In the genomic region with DNA sequence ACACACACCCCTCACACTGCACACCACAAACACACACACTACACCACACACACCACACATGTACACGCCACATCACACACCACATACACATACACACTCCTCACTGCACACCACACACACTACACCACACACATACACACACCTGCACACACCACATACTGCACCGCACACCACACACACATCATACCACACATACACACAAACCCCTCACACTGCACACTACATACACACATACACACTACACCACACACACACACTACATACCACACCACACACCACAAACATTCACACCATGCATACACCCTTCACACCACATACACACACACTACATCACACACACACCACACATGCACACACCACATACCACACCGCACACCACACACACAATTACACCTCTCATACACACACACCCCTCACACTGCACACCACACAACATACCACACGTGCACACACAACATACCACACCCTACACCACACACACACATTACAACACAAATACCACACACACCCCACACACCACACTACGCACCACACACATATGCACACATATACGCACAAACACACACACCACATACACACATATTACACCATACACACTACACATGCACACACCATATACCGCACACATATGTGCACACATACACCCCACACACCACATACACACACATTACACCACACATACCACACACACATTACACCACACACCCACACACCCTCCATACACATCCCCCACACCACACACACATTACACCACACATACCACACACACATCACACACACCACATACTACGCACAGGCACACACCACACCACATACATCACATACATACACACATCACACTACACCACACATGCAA, we compare ENCODE assay signal across 1 cellular context.
TF ChIP-seq lines count a peak whose summit lies in the region.

No MANE protein-coding gene starts in this region.

TF ChIP-seq in HepG2, 621 proteins besides CTCF, POLR2A, EP300 and RAD21:
- TF ChIP-seq FOXP1 (IDR thresholded peaks at IDR 0.05) (peak; percentile 2; the same call in 1 of the 2 replicates), FOXP1 (CRISPR knock-in tag; IDR thresholded peaks at IDR 0.05) (no peak), ZNF468 (CRISPR knock-in tag; IDR thresholded peaks at IDR 0.05) (no peak), MBD4 (IDR thresholded peaks at IDR 0.05; ENCODE audit: borderline replicate concordance, low read length) (no peak), SOX6 (IDR thresholded peaks at IDR 0.05) (0 out of 2 replicates have a peak, but pooled peaks have one; percentile 60), SOX6 (CRISPR knock-in tag; IDR thresholded peaks at IDR 0.05) (no peak), RAD51 (IDR thresholded peaks at IDR 0.05; ENCODE audit: borderline replicate concordance) (0 out of 2 replicates have a peak, but pooled peaks have one; percentile 3), PHB2 (IDR thresholded peaks at IDR 0.05; ENCODE audit: partially characterized antibody) (peak; percentile 7)
- TF ChIP-seq, protein P1, sequence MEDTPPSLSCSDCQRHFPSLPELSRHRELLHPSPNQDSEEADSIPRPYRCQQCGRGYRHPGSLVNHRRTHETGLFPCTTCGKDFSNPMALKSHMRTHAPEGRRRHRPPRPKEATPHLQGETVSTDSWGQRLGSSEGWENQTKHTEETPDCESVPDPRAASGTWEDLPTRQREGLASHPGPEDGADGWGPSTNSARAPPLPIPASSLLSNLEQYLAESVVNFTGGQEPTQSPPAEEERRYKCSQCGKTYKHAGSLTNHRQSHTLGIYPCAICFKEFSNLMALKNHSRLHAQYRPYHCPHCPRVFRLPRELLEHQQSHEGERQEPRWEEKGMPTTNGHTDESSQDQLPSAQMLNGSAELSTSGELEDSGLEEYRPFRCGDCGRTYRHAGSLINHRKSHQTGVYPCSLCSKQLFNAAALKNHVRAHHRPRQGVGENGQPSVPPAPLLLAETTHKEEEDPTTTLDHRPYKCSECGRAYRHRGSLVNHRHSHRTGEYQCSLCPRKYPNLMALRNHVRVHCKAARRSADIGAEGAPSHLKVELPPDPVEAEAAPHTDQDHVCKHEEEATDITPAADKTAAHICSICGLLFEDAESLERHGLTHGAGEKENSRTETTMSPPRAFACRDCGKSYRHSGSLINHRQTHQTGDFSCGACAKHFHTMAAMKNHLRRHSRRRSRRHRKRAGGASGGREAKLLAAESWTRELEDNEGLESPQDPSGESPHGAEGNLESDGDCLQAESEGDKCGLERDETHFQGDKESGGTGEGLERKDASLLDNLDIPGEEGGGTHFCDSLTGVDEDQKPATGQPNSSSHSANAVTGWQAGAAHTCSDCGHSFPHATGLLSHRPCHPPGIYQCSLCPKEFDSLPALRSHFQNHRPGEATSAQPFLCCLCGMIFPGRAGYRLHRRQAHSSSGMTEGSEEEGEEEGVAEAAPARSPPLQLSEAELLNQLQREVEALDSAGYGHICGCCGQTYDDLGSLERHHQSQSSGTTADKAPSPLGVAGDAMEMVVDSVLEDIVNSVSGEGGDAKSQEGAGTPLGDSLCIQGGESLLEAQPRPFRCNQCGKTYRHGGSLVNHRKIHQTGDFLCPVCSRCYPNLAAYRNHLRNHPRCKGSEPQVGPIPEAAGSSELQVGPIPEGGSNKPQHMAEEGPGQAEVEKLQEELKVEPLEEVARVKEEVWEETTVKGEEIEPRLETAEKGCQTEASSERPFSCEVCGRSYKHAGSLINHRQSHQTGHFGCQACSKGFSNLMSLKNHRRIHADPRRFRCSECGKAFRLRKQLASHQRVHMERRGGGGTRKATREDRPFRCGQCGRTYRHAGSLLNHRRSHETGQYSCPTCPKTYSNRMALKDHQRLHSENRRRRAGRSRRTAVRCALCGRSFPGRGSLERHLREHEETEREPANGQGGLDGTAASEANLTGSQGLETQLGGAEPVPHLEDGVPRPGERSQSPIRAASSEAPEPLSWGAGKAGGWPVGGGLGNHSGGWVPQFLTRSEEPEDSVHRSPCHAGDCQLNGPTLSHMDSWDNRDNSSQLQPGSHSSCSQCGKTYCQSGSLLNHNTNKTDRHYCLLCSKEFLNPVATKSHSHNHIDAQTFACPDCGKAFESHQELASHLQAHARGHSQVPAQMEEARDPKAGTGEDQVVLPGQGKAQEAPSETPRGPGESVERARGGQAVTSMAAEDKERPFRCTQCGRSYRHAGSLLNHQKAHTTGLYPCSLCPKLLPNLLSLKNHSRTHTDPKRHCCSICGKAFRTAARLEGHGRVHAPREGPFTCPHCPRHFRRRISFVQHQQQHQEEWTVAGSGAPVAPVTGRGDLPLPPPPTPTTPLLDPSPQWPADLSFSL (CRISPR knock-in tag; IDR thresholded peaks at IDR 0.05) = peak; percentile 76
- TF ChIP-seq, protein P2, sequence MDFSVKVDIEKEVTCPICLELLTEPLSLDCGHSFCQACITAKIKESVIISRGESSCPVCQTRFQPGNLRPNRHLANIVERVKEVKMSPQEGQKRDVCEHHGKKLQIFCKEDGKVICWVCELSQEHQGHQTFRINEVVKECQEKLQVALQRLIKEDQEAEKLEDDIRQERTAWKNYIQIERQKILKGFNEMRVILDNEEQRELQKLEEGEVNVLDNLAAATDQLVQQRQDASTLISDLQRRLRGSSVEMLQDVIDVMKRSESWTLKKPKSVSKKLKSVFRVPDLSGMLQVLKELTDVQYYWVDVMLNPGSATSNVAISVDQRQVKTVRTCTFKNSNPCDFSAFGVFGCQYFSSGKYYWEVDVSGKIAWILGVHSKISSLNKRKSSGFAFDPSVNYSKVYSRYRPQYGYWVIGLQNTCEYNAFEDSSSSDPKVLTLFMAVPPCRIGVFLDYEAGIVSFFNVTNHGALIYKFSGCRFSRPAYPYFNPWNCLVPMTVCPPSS (IDR thresholded peaks at IDR 0.05) = 0 out of 2 replicates have a peak, but pooled peaks have one; percentile 5
